16 cellular contexts compared by ENCODE assay signal in genomic region chr18:50711401-50711800, GRCh38.
"Had no signal": no experiment of that assay in that cellular context is flagged by ENCODE, and none has a peak within 500 bp of the region (broad histone marks: within the 10 kb centered on the region; RNA-seq: fewer than 3 reads in every experiment).

No MANE protein-coding gene starts in this region.

- H3K36me3 ChIP-seq: esophagus squamous epithelium, prostate gland, sigmoid colon, upper lobe of right lung had no signal

- ATAC-seq: activated CD8-positive, alpha-beta T cell treated with anti-CD3 and anti-CD28 coated beads for 36 hours; left colon; mucosa of descending colon; naive thymus-derived CD8-positive, alpha-beta T cell; stimulated activated naive CD8-positive, alpha-beta T cell treated with anti-CD3 and anti-CD28 coated beads, Interleukin-15, Interleukin-2, amounts not matched to agents 100 U/mL and 50 U/mL, for 24 hours; upper lobe of right lung had no signal

- DNase-seq: activated CD4-positive, alpha-beta T cell treated with anti-CD3 and anti-CD28 coated beads for 4 hours; activated CD8-positive, alpha-beta memory T cell treated with anti-CD3 and anti-CD28 coated beads, Interleukin-2, amount 50 U/mL, for 4 hours; activated CD8-positive, alpha-beta T cell treated with anti-CD3 and anti-CD28 coated beads for 36 hours; activated naive CD8-positive, alpha-beta T cell treated with anti-CD3 and anti-CD28 coated beads, Interleukin-2, amount 10 ng/mL, durations not matched to agents 7 days and 5 days; aorta; esophagus squamous epithelium; foreskin fibroblast; left colon; mucosa of descending colon; naive thymus-derived CD8-positive, alpha-beta T cell; sigmoid colon; stimulated activated CD4-positive, alpha-beta T cell treated with anti-CD3 and anti-CD28 coated beads, Interleukin-2, amount 100 ng/mL, for 48 hours; stimulated activated naive CD8-positive, alpha-beta T cell treated with anti-CD3 and anti-CD28 coated beads, Interleukin-15, Interleukin-2, amounts not matched to agents 100 U/mL and 50 U/mL, for 24 hours; T1000; upper lobe of right lung had no signal

- H3K4me3 ChIP-seq: esophagus squamous epithelium, mucosa of descending colon, prostate gland, sigmoid colon, upper lobe of right lung had no signal

- H3K4me1 ChIP-seq: upper lobe of right lung had no signal

- H3K27me3 ChIP-seq: esophagus squamous epithelium, sigmoid colon, upper lobe of right lung had no signal

- H3K27ac ChIP-seq: esophagus squamous epithelium, prostate gland, sigmoid colon, upper lobe of right lung had no signal

- H3K9me3 ChIP-seq: esophagus squamous epithelium, mucosa of descending colon, prostate gland, sigmoid colon, upper lobe of right lung had no signal
